In genomic region chr20:22819784-22820183, GRCh38 we compare ENCODE assay signal across 28 cellular contexts.
"Had no signal": no experiment of that assay in that cellular context is flagged by ENCODE, and none has a peak within 500 bp of the region (broad histone marks: within the 10 kb centered on the region; RNA-seq: fewer than 3 reads in every experiment).

No MANE protein-coding gene starts in this region.

- H3K27ac Mint-ChIP-seq: activated CD4-positive, alpha-beta T cell treated with anti-CD3 and anti-CD28 coated beads for 36 hours; activated CD8-positive, alpha-beta memory T cell treated with anti-CD3 and anti-CD28 coated beads, Interleukin-2, amount 10 ng/mL, durations not matched to agents 7 days and 5 days; activated CD8-positive, alpha-beta T cell treated with anti-CD3 and anti-CD28 coated beads, Interleukin-2, amount 10 ng/mL, durations not matched to agents 7 days and 5 days; activated naive CD4-positive, alpha-beta T cell treated with anti-CD3 and anti-CD28 coated beads, Interleukin-2, amount 50 U/mL, for 24 hours; activated T-helper 2 cell treated with anti-CD3 and anti-CD28 coated beads, Interferon-gamma antibody, Interleukin-2, Interleukin-4, amounts not matched to agents 10 μg/mL and 5 μg/mL and 100 μg/mL, durations not matched to agents 14 hours and 24 hours and 36 hours; naive thymus-derived CD8-positive, alpha-beta T cell; stimulated activated naive B cell treated with anti-CD40 and anti-IgM and Interleukin-4, amounts not matched to agents 10 μg/mL and 1 μg/mL and 100 μg/mL, for 72 hours; T-helper 2 cell treated with Interferon-gamma antibody and Interleukin-4, amounts not matched to agents 5 μg/mL and 100 μg/mL, for 36 hours had no signal

- H3K4me1 Mint-ChIP-seq: activated CD4-positive, alpha-beta T cell treated with anti-CD3 and anti-CD28 coated beads for 36 hours; activated CD8-positive, alpha-beta memory T cell treated with anti-CD3 and anti-CD28 coated beads, Interleukin-2, amount 10 ng/mL, durations not matched to agents 7 days and 5 days; activated naive CD4-positive, alpha-beta T cell treated with anti-CD3 and anti-CD28 coated beads, Interleukin-2, amount 50 U/mL, for 24 hours; naive thymus-derived CD8-positive, alpha-beta T cell; stimulated activated naive B cell treated with anti-CD40 and anti-IgM and Interleukin-4, amounts not matched to agents 10 μg/mL and 1 μg/mL and 100 μg/mL, for 72 hours had no signal

- H3K27me3 ChIP-seq: breast epithelium, esophagus squamous epithelium, right atrium auricular region, stomach, thyroid gland, upper lobe of right lung had no signal

- H2AFZ ChIP-seq: parathyroid adenoma had no signal

- H3K27me3 Mint-ChIP-seq: activated CD4-positive, alpha-beta T cell treated with anti-CD3 and anti-CD28 coated beads for 36 hours; activated CD8-positive, alpha-beta memory T cell treated with anti-CD3 and anti-CD28 coated beads, Interleukin-2, amount 10 ng/mL, durations not matched to agents 7 days and 5 days; activated naive CD4-positive, alpha-beta T cell treated with anti-CD3 and anti-CD28 coated beads, Interleukin-2, amount 50 U/mL, for 24 hours had no signal

- H3K4me1 ChIP-seq: breast epithelium, parathyroid adenoma, right atrium auricular region, thyroid gland, upper lobe of right lung had no signal

- FAIRE-seq: kidney had no signal

- H3K36me3 ChIP-seq: breast epithelium, esophagus squamous epithelium, right atrium auricular region, stomach, thyroid gland, upper lobe of right lung had no signal

- H3K27ac ChIP-seq: esophagus squamous epithelium, parathyroid adenoma, right atrium auricular region, stomach, thyroid gland, upper lobe of right lung had no signal

- H3K4me3 ChIP-seq: breast epithelium, esophagus squamous epithelium, right atrium auricular region, stomach, thyroid gland, upper lobe of right lung had no signal

- H3K79me2 ChIP-seq: parathyroid adenoma had no signal

- DNase-seq: activated CD4-positive, alpha-beta T cell treated with anti-CD3 and anti-CD28 coated beads for 36 hours; activated CD4-positive, CD25-positive, alpha-beta regulatory T cell; activated CD8-positive, alpha-beta memory T cell treated with anti-CD3 and anti-CD28 coated beads, Interleukin-2, amount 10 ng/mL, durations not matched to agents 7 days and 5 days; activated CD8-positive, alpha-beta T cell treated with anti-CD3 and anti-CD28 coated beads, Interleukin-2, amount 10 ng/mL, durations not matched to agents 7 days and 5 days; activated T-cell treated with anti-CD3 and anti-CD28 coated beads, Interleukin-2, amount 50 U/mL, for 48 hours; central memory CD4-positive, alpha-beta T cell; esophagus squamous epithelium; foreskin melanocyte; kidney; left colon; mammary epithelial cell; midbrain; naive thymus-derived CD8-positive, alpha-beta T cell; nucleus accumbens; stimulated activated CD4-positive, alpha-beta T cell treated with anti-CD3 and anti-CD28 coated beads, Interleukin-15, amount 100 ng/mL, for 24 hours; stimulated activated CD4-positive, alpha-beta T cell treated with anti-CD3 and anti-CD28 coated beads, Interleukin-2, amount 100 ng/mL, for 24 hours; stimulated activated naive B cell treated with anti-CD40 and anti-IgM and Interleukin-4, amounts not matched to agents 10 μg/mL and 1 μg/mL and 100 μg/mL, for 72 hours; stomach; T-helper 1 cell; thyroid gland; upper lobe of right lung had no signal

- H3K36me3 Mint-ChIP-seq: activated CD8-positive, alpha-beta memory T cell treated with anti-CD3 and anti-CD28 coated beads, Interleukin-2, amount 10 ng/mL, durations not matched to agents 7 days and 5 days; activated naive CD4-positive, alpha-beta T cell treated with anti-CD3 and anti-CD28 coated beads, Interleukin-2, amount 50 U/mL, for 24 hours; naive thymus-derived CD8-positive, alpha-beta T cell; stimulated activated naive B cell treated with anti-CD40 and anti-IgM and Interleukin-4, amounts not matched to agents 10 μg/mL and 1 μg/mL and 100 μg/mL, for 72 hours had no signal

- H3K9me3 Mint-ChIP-seq: activated naive CD4-positive, alpha-beta T cell treated with anti-CD3 and anti-CD28 coated beads, Interleukin-2, amount 50 U/mL, for 24 hours; activated T-helper 2 cell treated with anti-CD3 and anti-CD28 coated beads, Interferon-gamma antibody, Interleukin-2, Interleukin-4, amounts not matched to agents 10 μg/mL and 5 μg/mL and 100 μg/mL, durations not matched to agents 14 hours and 24 hours and 36 hours; naive thymus-derived CD8-positive, alpha-beta T cell; stimulated activated naive B cell treated with anti-CD40 and anti-IgM and Interleukin-4, amounts not matched to agents 10 μg/mL and 1 μg/mL and 100 μg/mL, for 72 hours; T-helper 2 cell treated with Interferon-gamma antibody and Interleukin-4, amounts not matched to agents 5 μg/mL and 100 μg/mL, for 36 hours had no signal

- H3K4me3 Mint-ChIP-seq: activated CD4-positive, alpha-beta T cell treated with anti-CD3 and anti-CD28 coated beads for 36 hours; activated CD8-positive, alpha-beta memory T cell treated with anti-CD3 and anti-CD28 coated beads, Interleukin-2, amount 10 ng/mL, durations not matched to agents 7 days and 5 days; activated CD8-positive, alpha-beta T cell treated with anti-CD3 and anti-CD28 coated beads, Interleukin-2, amount 10 ng/mL, durations not matched to agents 7 days and 5 days; activated naive CD4-positive, alpha-beta T cell treated with anti-CD3 and anti-CD28 coated beads, Interleukin-2, amount 50 U/mL, for 24 hours; naive thymus-derived CD8-positive, alpha-beta T cell; neural crest cell; stimulated activated naive B cell treated with anti-CD40 and anti-IgM and Interleukin-4, amounts not matched to agents 10 μg/mL and 1 μg/mL and 100 μg/mL, for 72 hours; T-helper 2 cell treated with Interferon-gamma antibody and Interleukin-4, amounts not matched to agents 5 μg/mL and 100 μg/mL, for 36 hours had no signal

- H3K9ac ChIP-seq: parathyroid adenoma had no signal

- H3K9me3 ChIP-seq: breast epithelium, esophagus squamous epithelium, right atrium auricular region, stomach, thyroid gland, upper lobe of right lung had no signal

- ATAC-seq: activated CD4-positive, alpha-beta T cell treated with anti-CD3 and anti-CD28 coated beads for 36 hours; activated CD8-positive, alpha-beta memory T cell treated with anti-CD3 and anti-CD28 coated beads, Interleukin-2, amount 10 ng/mL, durations not matched to agents 7 days and 5 days; activated CD8-positive, alpha-beta T cell treated with anti-CD3 and anti-CD28 coated beads, Interleukin-2, amount 10 ng/mL, durations not matched to agents 7 days and 5 days; left colon; naive thymus-derived CD8-positive, alpha-beta T cell; stimulated activated naive B cell treated with anti-CD40 and anti-IgM and Interleukin-4, amounts not matched to agents 10 μg/mL and 1 μg/mL and 100 μg/mL, for 72 hours; upper lobe of right lung had no signal
